In genomic region chr7:139152149-139152548, GRCh38 we compare ENCODE assay signal across 11 cellular contexts.
"Had no signal": no experiment of that assay in that cellular context is flagged by ENCODE, and none has a peak within 500 bp of the region (broad histone marks: within the 10 kb centered on the region; RNA-seq: fewer than 3 reads in every experiment).

No MANE protein-coding gene starts in this region.

- H3K9me3 ChIP-seq: HAP-1 had no signal

- H3K27ac Mint-ChIP-seq: GM23338, H9, HFFc6 had no signal

- H2AFZ ChIP-seq: GM23248, GM23338 had no signal

- ATAC-seq: GM23338, HCT116 had no signal

- H3K4me3 ChIP-seq: GM23248, GM23338, HAP-1 had no signal

- H3K9me3 Mint-ChIP-seq: GM23338, H9, HFFc6 had no signal

- FAIRE-seq: H1, H54 had no signal

- DNase-seq: GM23248, GOT3, H7, H9, HCEC 1CT, HFFc6 had no signal

- H3K4me2 ChIP-seq: GM23338 had no signal

- H3K4me3 Mint-ChIP-seq: GM23338, H9, HFFc6 had no signal

- H3K4me1 ChIP-seq: HAP-1 had no signal

- H3K9ac ChIP-seq: GM23248 had no signal

- H3K27ac ChIP-seq: GM23248 had no signal
